8 cellular contexts compared by ENCODE assay signal in the genomic region with DNA sequence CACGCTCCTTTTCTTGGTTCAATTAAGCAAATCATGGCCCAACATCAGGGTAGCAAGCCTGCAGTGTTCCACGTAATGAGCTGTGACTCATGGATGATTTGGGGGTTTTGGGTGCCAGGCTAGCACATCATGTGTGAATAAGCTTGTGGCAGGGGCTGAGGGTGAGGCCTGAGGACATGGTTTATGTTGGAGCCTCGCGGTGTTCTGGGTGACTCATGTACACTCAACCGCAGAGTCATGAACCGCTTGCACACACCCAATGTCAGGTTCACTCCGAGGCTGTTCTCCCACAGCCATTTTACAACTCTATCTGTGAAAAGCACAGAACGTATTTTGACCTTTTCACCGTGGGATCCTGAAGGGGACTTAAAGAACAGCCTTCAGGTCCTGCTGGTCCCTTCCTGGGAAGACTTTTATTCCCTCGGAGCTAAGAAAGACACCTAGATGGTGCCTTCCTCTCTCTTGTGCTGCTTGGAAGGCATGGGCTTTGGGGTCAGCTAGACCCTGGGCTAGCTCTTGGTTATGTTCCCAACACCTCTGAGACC.
DNase-seq lines count a peak whose midpoint lies in the region; TF ChIP-seq lines count a peak whose summit lies in the region.

No MANE protein-coding gene starts in this region.

- H3K36me3 ChIP-seq in breast epithelium (no peaks in the 10 kb centered on the region), tibial nerve (no peaks in the 10 kb centered on the region), HAP-1 (replicated peaks) (no peaks in the 10 kb centered on the region)

- DNase-seq in MCF 10A (ENCODE audit: unreplicated experiment) (peak; percentile 100), breast epithelium (ENCODE audit: low spot score in 2 of 2) (no peak), iris pigment epithelial cell (ENCODE audit: low read depth) (peak; percentile 97), stromal cell of bone marrow (ENCODE audit: low read depth) (peak; percentile 89), tibial nerve (ENCODE audit: low spot score in 2 of 2) (no peak), AG08396 (ENCODE audit: low spot score) (no peak), HAP-1 (ENCODE audit: low spot score in 2 of 2) (no peak)
- peak; percentile 58 for DNase-seq in activated CD8-positive, alpha-beta memory T cell treated with anti-CD3 and anti-CD28 coated beads, Interleukin-2, amount 50 U/mL, for 4 hours

- TF ChIP-seq CTCF in MCF 10A (IDR thresholded peaks at IDR 0.05; ENCODE audit: unreplicated experiment) (no peak), breast epithelium (IDR thresholded peaks at IDR 0.05) (no peak), tibial nerve (IDR thresholded peaks at IDR 0.05) (no peak)

- H3K9me3 ChIP-seq in breast epithelium (no peaks in the 10 kb centered on the region), tibial nerve (no peaks in the 10 kb centered on the region), HAP-1 (no peaks in the 10 kb centered on the region)

- no peak for TF ChIP-seq POLR2A in breast epithelium (IDR thresholded peaks at IDR 0.05)
- no peak for TF ChIP-seq POLR2A in tibial nerve (IDR thresholded peaks at IDR 0.05)

- intact Hi-C loops in MCF 10A (cut with micrococcal nuclease) = loop anchor here (1.0 kb wide), 1 partner anchor 143 kb away; no protein-coding TSS in a partner anchor
- intact Hi-C loops in breast epithelium (cut with DNase I; ENCODE audit: low total_unique reads) = no loop called here

- H3K4me3 ChIP-seq in breast epithelium (no peak overlapping the region), tibial nerve (no peak overlapping the region), HAP-1 (no peak overlapping the region)

- in situ Hi-C loops in HAP-1 (cut with MboI; ENCODE audit: low sequenced_read_pairs) = no loop called here

- H3K27ac Mint-ChIP-seq in MCF 10A (ENCODE audit: low read depth, unreplicated experiment) = peak overlapping the region; percentile 96

- peaks cover 5% of the 10 kb centered on the region for H3K36me3 Mint-ChIP-seq in MCF 10A (ENCODE audit: insufficient read depth, unreplicated experiment)

- H3K27me3 Mint-ChIP-seq in MCF 10A (ENCODE audit: insufficient read depth, unreplicated experiment) = no peaks in the 10 kb centered on the region

- peaks cover 40% of the 10 kb centered on the region for H3K4me1 Mint-ChIP-seq in MCF 10A (ENCODE audit: insufficient read depth, unreplicated experiment)

- 86 to 89% methylated on average over 10 of the region's 10 CpGs for WGBS in tibial nerve, 2 donors

- H3K4me3 Mint-ChIP-seq in MCF 10A (ENCODE audit: unreplicated experiment) = peak overlapping the region; percentile 22

- H3K27me3 ChIP-seq in breast epithelium (no peaks in the 10 kb centered on the region), tibial nerve (no peaks in the 10 kb centered on the region), HAP-1 (ENCODE audit: low read depth) (no peaks in the 10 kb centered on the region)

- POLR2A ChIA-PET in MCF 10A (lab: Yijun Ruan, JAX) = interaction anchor here (0.6 to 4.7 kb wide), 35 partner anchors 10 to 1500 kb away, joined by 3 to 39 read pairs (median 4); partner anchors contain the start of gene ZEB2

- no peaks in the 10 kb centered on the region for H3K9me3 Mint-ChIP-seq in MCF 10A (ENCODE audit: unreplicated experiment)

- BruUV-seq in MCF 10A (replicated peaks; lab: Mats Ljungman, UMichigan) = no TSS peak

- H3K4me1 ChIP-seq in breast epithelium (no peaks in the 10 kb centered on the region), tibial nerve (no peaks in the 10 kb centered on the region), HAP-1 (no peaks in the 10 kb centered on the region)

- no peak for TF ChIP-seq EP300 in tibial nerve (IDR thresholded peaks at IDR 0.05)

- CTCF ChIA-PET in MCF 10A (lab: Yijun Ruan, JAX) = interaction anchor here (0.6 to 1.9 kb wide), 11 partner anchors 9 to 1036 kb away, joined by 3 to 6 read pairs (median 3); no protein-coding TSS in a partner anchor

- H3K27ac ChIP-seq in breast epithelium = no peak overlapping the region
- peak overlapping the region in 1 of 4 donors; percentile 58 for H3K27ac ChIP-seq in tibial nerve

Comparison
In these comparisons a context has a peak if more than half of its experiments do, and no peak if none do; other contexts are left out.
1. DNase-seq: peak in MCF 10A (single experiment), activated CD8-positive, alpha-beta memory T cell treated with anti-CD3 and anti-CD28 coated beads, Interleukin-2, amount 50 U/mL, for 4 hours (single experiment), iris pigment epithelial cell (single experiment) and stromal cell of bone marrow (single experiment); none in breast epithelium (0 of 2), tibial nerve (0 of 2), AG08396 (single experiment) and HAP-1 (0 of 2).